16 cellular contexts compared by ENCODE assay signal in the genomic region with DNA sequence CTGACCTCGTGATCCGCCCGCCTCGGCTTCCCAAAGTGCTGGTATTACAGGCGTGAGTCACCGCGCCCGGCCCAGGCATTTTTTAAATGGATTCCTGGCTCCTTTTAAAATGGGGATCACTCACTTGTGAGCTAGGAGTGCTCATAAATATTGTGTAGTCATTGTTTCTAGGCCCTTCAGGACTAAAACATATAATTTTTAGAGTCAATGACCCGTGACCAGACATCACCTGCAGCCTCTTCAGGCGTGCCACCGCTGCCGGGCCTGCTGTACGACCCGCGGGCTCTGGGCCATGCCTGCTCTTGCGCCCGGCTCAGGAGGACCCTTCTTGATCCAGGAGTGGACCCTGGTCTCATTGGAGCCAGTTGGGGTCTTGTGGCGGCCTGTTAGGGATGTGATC.
"Had no signal": no experiment of that assay in that cellular context is flagged by ENCODE, and none has a peak within 500 bp of the region (broad histone marks: within the 10 kb centered on the region; RNA-seq: fewer than 3 reads in every experiment).

No MANE protein-coding gene starts in this region.

- DNase-seq: activated CD4-positive, alpha-beta T cell treated with anti-CD3 and anti-CD28 coated beads, Interleukin-2, amount 50 U/mL, for 4 hours; activated CD8-positive, alpha-beta memory T cell treated with anti-CD3 and anti-CD28 coated beads, Interleukin-2, amount 10 ng/mL, durations not matched to agents 7 days and 5 days; activated effector memory CD4-positive, alpha-beta T cell treated with anti-CD3 and anti-CD28 coated beads, Interleukin-2, amount 50 U/mL, for 16 hours; activated T-cell treated with anti-CD3 and anti-CD28 coated beads, Interleukin-2, amount 50 U/mL, for 24 hours; amniotic stem cell; effector memory CD8-positive, alpha-beta T cell; gastrocnemius medialis; kidney; left ventricle myocardium superior; mesenchymal stem cell; nephron progenitor cell; right lobe of liver; stimulated activated CD4-positive, alpha-beta T cell treated with anti-CD3 and anti-CD28 coated beads, Interleukin-2, amount 100 ng/mL, for 24 hours; stimulated activated naive CD4-positive, alpha-beta T cell; substantia nigra; trophoblast cell had no signal
